22 cellular contexts compared by ENCODE assay signal in the genomic region with DNA sequence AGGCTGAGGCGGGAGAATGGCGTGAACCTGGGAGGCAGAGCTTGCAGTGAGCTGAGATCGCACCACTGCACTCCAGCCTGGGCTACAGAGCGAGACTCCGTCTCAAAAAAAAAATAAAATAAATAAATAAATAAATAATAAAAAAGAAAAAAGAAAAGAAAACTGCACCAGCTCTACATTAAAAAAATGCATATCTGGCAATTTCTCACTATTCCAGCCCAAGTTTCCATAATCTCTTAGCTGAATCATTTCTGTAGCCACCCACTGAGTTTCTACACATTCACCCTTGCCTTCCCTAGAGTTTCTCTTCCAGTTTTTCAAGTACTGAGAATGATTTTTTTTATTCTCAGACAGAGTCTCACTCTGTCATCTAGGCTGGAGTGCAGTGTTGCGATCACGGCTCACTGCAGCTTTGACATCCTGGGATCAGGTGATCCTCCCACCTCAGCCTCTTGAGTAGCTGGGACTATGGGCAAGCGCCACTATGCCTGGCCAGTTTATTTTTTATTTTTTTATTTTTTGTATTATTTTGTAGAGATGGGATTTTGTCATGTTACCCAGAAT.
"Had no signal": no experiment of that assay in that cellular context is flagged by ENCODE, and none has a peak within 500 bp of the region (broad histone marks: within the 10 kb centered on the region; RNA-seq: fewer than 3 reads in every experiment).

No MANE protein-coding gene starts in this region.

- ATAC-seq: activated CD4-positive, CD25-positive, alpha-beta regulatory T cell treated with anti-CD3 and anti-CD28 coated beads, Interleukin-2, amount 50 U/mL, for 24 hours; activated naive CD8-positive, alpha-beta T cell treated with anti-CD3 and anti-CD28 coated beads, Interleukin-2, amount 50 U/mL, for 24 hours; activated T-cell treated with anti-CD3 and anti-CD28 coated beads, Interleukin-2, amount 50 U/mL, for 72 hours; left lung; naive thymus-derived CD8-positive, alpha-beta T cell had no signal

- H3K9me3 Mint-ChIP-seq: activated CD4-positive, alpha-beta memory T cell treated with anti-CD3 and anti-CD28 coated beads, Interleukin-2, amount 10 ng/mL, durations not matched to agents 7 days and 5 days; activated CD4-positive, alpha-beta T cell treated with anti-CD3 and anti-CD28 coated beads, Interleukin-2, amount 10 ng/mL, durations not matched to agents 24 days and 14 days; activated naive CD8-positive, alpha-beta T cell treated with anti-CD3 and anti-CD28 coated beads, Interleukin-2, amount 50 U/mL, for 24 hours; activated T-cell treated with anti-CD3 and anti-CD28 coated beads, Interleukin-2, amount 50 U/mL, for 72 hours; dendritic cell treated with granulocyte-macrophage colony-stimulating factor and Interleukin-4, amounts not matched to agents 40 ng/mL and 50 ng/mL, for 4 days; mesothelial cell of epicardium had no signal

- H3K36me3 Mint-ChIP-seq: brain; mesothelial cell of epicardium; naive thymus-derived CD8-positive, alpha-beta T cell had no signal

- H3K4me1 Mint-ChIP-seq: activated CD4-positive, alpha-beta memory T cell treated with anti-CD3 and anti-CD28 coated beads, Interleukin-2, amount 10 ng/mL, durations not matched to agents 7 days and 5 days; activated CD4-positive, alpha-beta T cell treated with anti-CD3 and anti-CD28 coated beads, Interleukin-2, amount 10 ng/mL, durations not matched to agents 24 days and 14 days; activated naive CD8-positive, alpha-beta T cell treated with anti-CD3 and anti-CD28 coated beads, Interleukin-2, amount 50 U/mL, for 24 hours; naive thymus-derived CD8-positive, alpha-beta T cell had no signal

- H3K36me3 ChIP-seq: left lung, spleen, stomach, suprapubic skin, transverse colon had no signal

- H3K27ac Mint-ChIP-seq: activated CD4-positive, alpha-beta memory T cell treated with anti-CD3 and anti-CD28 coated beads, Interleukin-2, amount 10 ng/mL, durations not matched to agents 7 days and 5 days; activated CD4-positive, alpha-beta T cell treated with anti-CD3 and anti-CD28 coated beads, Interleukin-2, amount 10 ng/mL, durations not matched to agents 24 days and 14 days; activated naive CD8-positive, alpha-beta T cell treated with anti-CD3 and anti-CD28 coated beads, Interleukin-2, amount 50 U/mL, for 24 hours; activated T-cell treated with anti-CD3 and anti-CD28 coated beads, Interleukin-2, amount 50 U/mL, for 72 hours; dendritic cell treated with granulocyte-macrophage colony-stimulating factor and Interleukin-4, amounts not matched to agents 40 ng/mL and 50 ng/mL, for 4 days; naive thymus-derived CD8-positive, alpha-beta T cell; progenitor cell of endocrine pancreas had no signal

- H3K9me3 ChIP-seq: left lung, stomach, suprapubic skin, transverse colon had no signal

- H3K4me3 ChIP-seq: left lung, spleen, stomach, suprapubic skin, transverse colon had no signal

- DNase-seq: activated CD4-positive, alpha-beta memory T cell treated with anti-CD3 and anti-CD28 coated beads, Interleukin-2, amount 10 ng/mL, durations not matched to agents 7 days and 5 days; activated CD4-positive, alpha-beta T cell treated with anti-CD3 and anti-CD28 coated beads, Interleukin-2, amount 10 ng/mL, durations not matched to agents 24 days and 14 days; activated effector memory CD4-positive, alpha-beta T cell treated with anti-CD3 and anti-CD28 coated beads, Interleukin-2, amount 50 U/mL, for 16 hours; activated naive CD4-positive, alpha-beta T cell treated with anti-CD3 and anti-CD28 coated beads, Interleukin-2, amount 50 U/mL, for 16 hours; activated naive CD8-positive, alpha-beta T cell treated with anti-CD3 and anti-CD28 coated beads, Interleukin-2, amount 50 U/mL, for 24 hours; activated T-cell treated with anti-CD3 and anti-CD28 coated beads, Interleukin-2, amount 50 U/mL, for 72 hours; aorta; effector CD4-positive, alpha-beta T cell; erythroblast; foreskin fibroblast; left lung; naive thymus-derived CD8-positive, alpha-beta T cell; spleen; stimulated activated CD4-positive, alpha-beta T cell treated with anti-CD3 and anti-CD28 coated beads, Interleukin-4, amount 100 ng/mL, for 24 hours; stomach; transverse colon had no signal

- H3K4me1 ChIP-seq: left lung, spleen, stomach, transverse colon had no signal

- H3K27me3 ChIP-seq: left lung, spleen, stomach, suprapubic skin, transverse colon had no signal

- H3K4me3 Mint-ChIP-seq: activated CD4-positive, alpha-beta memory T cell treated with anti-CD3 and anti-CD28 coated beads, Interleukin-2, amount 10 ng/mL, durations not matched to agents 7 days and 5 days; activated CD4-positive, alpha-beta T cell treated with anti-CD3 and anti-CD28 coated beads, Interleukin-2, amount 10 ng/mL, durations not matched to agents 24 days and 14 days; activated naive CD8-positive, alpha-beta T cell treated with anti-CD3 and anti-CD28 coated beads, Interleukin-2, amount 50 U/mL, for 24 hours; activated T-cell treated with anti-CD3 and anti-CD28 coated beads, Interleukin-2, amount 50 U/mL, for 72 hours; brain; dendritic cell treated with granulocyte-macrophage colony-stimulating factor and Interleukin-4, amounts not matched to agents 40 ng/mL and 50 ng/mL, for 4 days; mesothelial cell of epicardium; naive thymus-derived CD8-positive, alpha-beta T cell had no signal
